Comparison of ENCODE assay signal across 9 cellular contexts in the genomic region with DNA sequence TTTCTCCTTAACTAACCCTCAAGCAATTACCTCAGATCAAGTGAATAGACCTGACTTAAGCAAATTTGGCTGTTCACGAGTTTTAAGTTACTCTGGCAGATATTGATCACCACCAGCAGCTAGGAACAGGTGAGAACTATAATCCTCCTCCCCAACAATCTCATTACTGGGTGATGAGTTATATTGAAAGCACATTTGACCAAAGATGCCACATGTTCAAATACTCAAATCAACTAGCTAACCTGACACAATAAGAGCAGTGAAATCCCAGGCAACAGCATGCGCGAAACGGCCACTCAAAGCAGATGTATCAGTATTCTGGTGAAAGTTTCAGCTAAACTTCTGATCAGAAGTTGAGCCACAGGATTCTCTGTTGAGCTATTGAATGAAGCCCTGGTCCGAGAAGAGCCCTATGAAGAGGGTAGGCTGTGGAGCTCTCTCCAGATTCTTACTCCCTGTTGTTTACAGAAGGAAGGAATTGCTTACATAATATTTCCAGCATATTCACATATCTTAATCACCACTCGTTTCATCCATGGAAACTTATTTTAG. TPM values are rescaled to one million over a fixed set of nuclear protein-coding genes. Genes with fewer than 3 reads are reported as not detected.
DNase-seq lines count a peak whose midpoint lies in the region; ATAC-seq and TF ChIP-seq lines count a peak whose summit lies in the region.
"Had no signal": no experiment of that assay in that cellular context is flagged by ENCODE, and none has a peak within 500 bp of the region (broad histone marks: within the 10 kb centered on the region; RNA-seq: fewer than 3 reads in every experiment).

No MANE protein-coding gene starts in this region.

- H3K4me3 ChIP-seq in right cardiac atrium (ENCODE audit: low read length) (no peak overlapping the region), adipocyte (ENCODE audit: low read length) (peak overlapping the region; percentile 8)

- H3K36me3 Mint-ChIP-seq in type B pancreatic cell = no peaks in the 10 kb centered on the region
- H3K36me3 Mint-ChIP-seq: CD4-positive, alpha-beta memory T cell had no signal

- H3K9me3 ChIP-seq in right cardiac atrium (ENCODE audit: control insufficient read depth, low read length) (no peaks in the 10 kb centered on the region), adipocyte (ENCODE audit: control insufficient read depth, low read length) (peaks cover 9% of the 10 kb centered on the region)

- no peak for DNase-seq in right cardiac atrium
- DNase-seq in left ventricle myocardium superior = no peak
- DNase-seq in adipocyte (ENCODE audit: low read depth) = no peak
- no peak for DNase-seq in type B pancreatic cell (ENCODE audit: extremely low spot score, unreplicated experiment)
- no peak for DNase-seq in C1 segment of cervical spinal cord (lab: John Stamatoyannopoulos, UW)
- DNase-seq in HK-2 (ENCODE audit: unreplicated experiment) = no peak
- DNase-seq in NCI-H2196 treated with DMSO at 0.1 percent for 48 hours (lab: John Stamatoyannopoulos, UW; ENCODE audit: unreplicated experiment) = no peak
- DNase-seq: CD4-positive, alpha-beta memory T cell had no signal

- ATAC-seq in right cardiac atrium = no peak
- ATAC-seq in left ventricle myocardium superior = no peak
- peak; percentile 81 for ATAC-seq in HG02938 (IDR thresholded peaks at IDR 0.05; ENCODE audit: unreplicated experiment)

- no peaks in the 10 kb centered on the region for H3K27me3 Mint-ChIP-seq in type B pancreatic cell

- H3K4me3 Mint-ChIP-seq in type B pancreatic cell = no peak overlapping the region
- H3K4me3 Mint-ChIP-seq: CD4-positive, alpha-beta memory T cell had no signal

- H3K36me3 ChIP-seq in adipocyte (ENCODE audit: control insufficient read depth, insufficient read depth, low read length, severe bottlenecking) = no peaks in the 10 kb centered on the region

- no peak for TF ChIP-seq CTCF in type B pancreatic cell (conservative IDR thresholded peaks at IDR 0.05)

- peak overlapping the region; percentile 73 for H3K9ac ChIP-seq in adipocyte (ENCODE audit: low read length)

- H3K9me3 Mint-ChIP-seq in type B pancreatic cell = no peaks in the 10 kb centered on the region
- H3K9me3 Mint-ChIP-seq: CD4-positive, alpha-beta memory T cell had no signal

- H3K27ac ChIP-seq in right cardiac atrium (ENCODE audit: low read length) = peak overlapping the region; percentile 19

- peak overlapping the region; percentile 48 for H3K27ac Mint-ChIP-seq in type B pancreatic cell
- H3K27ac Mint-ChIP-seq: CD4-positive, alpha-beta memory T cell had no signal

- intact Hi-C loops in right cardiac atrium (cut with DNase I) = loop anchor here in 1 of 4 donors (10.0 kb wide), 1 partner anchor 53 kb away; a partner anchor contains a TSS
- intact Hi-C loops in left ventricle myocardium superior (cut with micrococcal nuclease) = no loop called here

- WGBS in right cardiac atrium = 51% methylated on average over 6 of the region's 6 CpGs

- H3K4me1 Mint-ChIP-seq in type B pancreatic cell (ENCODE audit: unreplicated experiment) = peaks cover 19% of the 10 kb centered on the region
- H3K4me1 Mint-ChIP-seq: CD4-positive, alpha-beta memory T cell had no signal

- H3K4me1 ChIP-seq in right cardiac atrium (ENCODE audit: control insufficient read depth, insufficient read depth, low read length) = peaks cover 14% of the 10 kb centered on the region
- peaks cover 50% of the 10 kb centered on the region for H3K4me1 ChIP-seq in adipocyte (ENCODE audit: control insufficient read depth, insufficient read depth, low read length)

- H3K27me3 ChIP-seq in right cardiac atrium (ENCODE audit: control insufficient read depth, insufficient read depth) = no peaks in the 10 kb centered on the region
- H3K27me3 ChIP-seq in adipocyte (replicated peaks; ENCODE audit: control insufficient read depth, insufficient read depth, low read length) = no peaks in the 10 kb centered on the region

RNA-seq across cellular contexts. Expression of a gene that starts 52.6 kb away (rescaled TPM):
- total RNA-seq in right cardiac atrium (100 to 1,000 TPM; 298 to 502 (median 380) TPM), left ventricle myocardium superior (362 TPM), type B pancreatic cell (ENCODE audit: low replicate concordance) (14.4 and 56.1 TPM in 2 replicates)
- 269 TPM for polyA plus RNA-seq in right cardiac atrium
- total RNA-seq: CD4-positive, alpha-beta memory T cell had no signal
- polyA plus RNA-seq: CD4-positive, alpha-beta memory T cell had no signal
